29 cellular contexts compared by ENCODE assay signal in genomic region chr9:3516667-3517330, GRCh38. TPM values are rescaled to one million over a fixed set of nuclear protein-coding genes. Genes with fewer than 3 reads are reported as not detected.
DNase-seq lines count a peak whose midpoint lies in the region; ATAC-seq, FAIRE-seq and TF ChIP-seq lines count a peak whose summit lies in the region.
"Had no signal": no experiment of that assay in that cellular context is flagged by ENCODE, and none has a peak within 500 bp of the region (broad histone marks: within the 10 kb centered on the region; RNA-seq: fewer than 3 reads in every experiment).

No MANE protein-coding gene starts in this region.

- no peaks in the 10 kb centered on the region for H3K27me3 ChIP-seq in GM12878 (replicated peaks in 1 of 2; ENCODE audit: control insufficient read depth in 2 of 2, insufficient read depth in 2 of 2, low read length in 1 of 2)
- H3K27me3 ChIP-seq: ovary, right lobe of liver had no signal

- no peak overlapping the region for H2AFZ ChIP-seq in GM12878 (ENCODE audit: control insufficient read depth, low read depth, low read length)

- WGBS in GM12878 (ENCODE audit: insufficient coverage, insufficient replicate concordance, low lambda C conversion rate, missing lambda C conversion rate): 98% methylated on average over 4 of the region's 4 CpGs

- CTCF ChIA-PET in HEK293 (lab: Yijun Ruan, JAX): interaction anchor here (1.3 kb wide), 1 partner anchor 48 kb away, joined by 3 read pairs; no protein-coding TSS in a partner anchor
- CTCF ChIA-PET in GM12878 (lab: Yijun Ruan, JAX): interaction anchor here (1.0 to 2.9 kb wide), 5 partner anchors 29 to 76 kb away, joined by 3 to 7 read pairs (median 5); no protein-coding TSS in a partner anchor

- H3K36me3 ChIP-seq in HEK293 (ENCODE audit: control insufficient read depth in 2 of 2, insufficient read depth in 1 of 2, low read length in 2 of 2): no peaks in the 10 kb centered on the region
- 0 out of 4 replicates have a peak, but pooled peaks cover 0 to 5% of the 10 kb centered on the region in 2 experiments for H3K36me3 ChIP-seq in GM12878 (ENCODE audit: control insufficient read depth in 2 of 2, insufficient read depth in 2 of 2, low read length in 1 of 2)
- H3K36me3 ChIP-seq: ovary, right lobe of liver had no signal

- H3K4me3 ChIP-seq in HEK293 (ENCODE audit: low read depth, low read length): no peak overlapping the region
- no peak overlapping the region for H3K4me3 ChIP-seq in GM12878
- H3K4me3 ChIP-seq: K562, ovary, right lobe of liver had no signal

- POLR2A ChIA-PET in HEK293 (lab: Yijun Ruan, JAX) (interaction anchor here (1.5 kb wide), 1 partner anchor 9 kb away, joined by 5 read pairs; the partner anchor contains the start of gene RFX3), GM12878 (lab: Charles Lee) (interaction anchor here (0.6 to 2.6 kb wide), 7 partner anchors 8 to 41 kb away, joined by 3 to 8 read pairs (median 5); partner anchors contain the start of gene RFX3)

- BruUV-seq in GM12878 (replicated peaks; lab: Mats Ljungman, UMichigan): no TSS peak

- peak overlapping the region; percentile 24 for H3K27ac Mint-ChIP-seq in memory B cell
- no peak overlapping the region for H3K27ac Mint-ChIP-seq in activated T-helper 2 cell treated with anti-CD3 and anti-CD28 coated beads, Interferon-gamma antibody, Interleukin-2, Interleukin-4, amounts not matched to agents 10 μg/mL and 5 μg/mL and 100 μg/mL, durations not matched to agents 14 hours and 24 hours and 36 hours
- H3K27ac Mint-ChIP-seq: CD14-positive monocyte, immature natural killer cell, T-helper 17 cell had no signal

- H3K4me1 Mint-ChIP-seq in memory B cell: peaks cover 15% of the 10 kb centered on the region
- H3K4me1 Mint-ChIP-seq in activated T-helper 2 cell treated with anti-CD3 and anti-CD28 coated beads, Interferon-gamma antibody, Interleukin-2, Interleukin-4, amounts not matched to agents 10 μg/mL and 5 μg/mL and 100 μg/mL, durations not matched to agents 14 hours and 24 hours and 36 hours (ENCODE audit: low read depth): peaks cover 12% of the 10 kb centered on the region

- no peak for TF ChIP-seq EP300 in GM12878 (IDR thresholded peaks at IDR 0.05; ENCODE audit: borderline replicate concordance in 1 of 2, control insufficient read depth in 1 of 2, low read depth in 2 of 2, low read length in 2 of 2)

- H3K4me3 Mint-ChIP-seq in memory B cell: no peak overlapping the region
- no peak overlapping the region for H3K4me3 Mint-ChIP-seq in activated T-helper 2 cell treated with anti-CD3 and anti-CD28 coated beads, Interferon-gamma antibody, Interleukin-2, Interleukin-4, amounts not matched to agents 10 μg/mL and 5 μg/mL and 100 μg/mL, durations not matched to agents 14 hours and 24 hours and 36 hours (ENCODE audit: low read depth)
- H3K4me3 Mint-ChIP-seq: CD14-positive monocyte; central memory CD8-positive, alpha-beta T cell; immature natural killer cell; T-helper 17 cell had no signal

- RAD21 ChIA-PET in GM12878 (lab: Charles Lee; ENCODE audit: unreplicated experiment): interaction anchor here (0.7 to 1.3 kb wide), 6 partner anchors 8 to 50 kb away, joined by 3 to 6 read pairs (median 4); no protein-coding TSS in a partner anchor

- H3K27ac ChIP-seq in HEK293 (ENCODE audit: extremely low read depth, low read depth, low read length): 0 out of 2 replicates have a peak overlapping the region, but pooled peaks have one; percentile 6
- H3K27ac ChIP-seq in GM12878 (ENCODE audit: control insufficient read depth, insufficient read depth): no peak overlapping the region
- H3K27ac ChIP-seq: ovary, right lobe of liver had no signal

- TF ChIP-seq RAD21 in GM12878 (IDR thresholded peaks at IDR 0.05; ENCODE audit: insufficient read depth, low read depth, low read length): no peak

- no peak for FAIRE-seq in GM12878 (lab: Jason Lieb, UNC)
- FAIRE-seq: K562, TTC549 had no signal

- H4K20me1 ChIP-seq in GM12878 (ENCODE audit: control insufficient read depth, insufficient read depth): no peaks in the 10 kb centered on the region

- no peak overlapping the region for H3K4me2 ChIP-seq in GM12878 (ENCODE audit: control insufficient read depth, insufficient read depth)

- no peaks in the 10 kb centered on the region for H3K9me3 Mint-ChIP-seq in memory B cell
- H3K9me3 Mint-ChIP-seq in activated T-helper 2 cell treated with anti-CD3 and anti-CD28 coated beads, Interferon-gamma antibody, Interleukin-2, Interleukin-4, amounts not matched to agents 10 μg/mL and 5 μg/mL and 100 μg/mL, durations not matched to agents 14 hours and 24 hours and 36 hours: no peaks in the 10 kb centered on the region
- H3K9me3 Mint-ChIP-seq: CD14-positive monocyte; central memory CD8-positive, alpha-beta T cell; immature natural killer cell had no signal

- TF ChIP-seq POLR2A in GM12878 (IDR thresholded peaks at IDR 0.05; ENCODE audit: low read depth, low read length): no peak

- in situ Hi-C loops in GM12878 (cut with MboI): no loop called here

- H3K79me2 ChIP-seq in GM12878 (ENCODE audit: control insufficient read depth, insufficient read depth, low read length): peaks cover 59% of the 10 kb centered on the region

- SMC1A ChIA-PET in GM12878 (lab: Charles Lee; ENCODE audit: uncharacterized antibody, unreplicated experiment): interaction anchor here (0.8 to 5.9 kb wide), 8 partner anchors 9 to 53 kb away, joined by 3 to 43 read pairs (median 6); no protein-coding TSS in a partner anchor

- no peaks in the 10 kb centered on the region for H3K9me3 ChIP-seq in HEK293 (ENCODE audit: control insufficient read depth, insufficient read depth, low read depth, low read length)
- no peaks in the 10 kb centered on the region; the same call in 1 of the 3 replicates for H3K9me3 ChIP-seq in GM12878 (replicated peaks; ENCODE audit: control insufficient read depth, insufficient read depth, low read length)
- H3K9me3 ChIP-seq: ovary, right lobe of liver had no signal

- H3K4me1 ChIP-seq in HEK293 (ENCODE audit: control insufficient read depth, insufficient read depth, low read length): peaks cover 5% of the 10 kb centered on the region
- H3K4me1 ChIP-seq in GM12878 (ENCODE audit: control insufficient read depth, insufficient read depth, low read length): peaks cover under 1% of the 10 kb centered on the region; the same call in 1 of the 2 replicates
- H3K4me1 ChIP-seq: right lobe of liver had no signal

- no peak for DNase-seq in GM12878 (ENCODE audit: low read depth, low spot score)
- DNase-seq in memory B cell (ENCODE audit: low spot score in 2 of 2): no peak
- peak; percentile 10 for DNase-seq in superior temporal gyrus (ENCODE audit: extremely low spot score)
- no peak for DNase-seq in DMS79 (lab: John Stamatoyannopoulos, UW)
- no peak for DNase-seq in activated T-helper 2 cell treated with anti-CD3 and anti-CD28 coated beads, Interferon-gamma antibody, Interleukin-2, Interleukin-4, amounts not matched to agents 10 μg/mL and 5 μg/mL and 100 μg/mL, durations not matched to agents 14 hours and 24 hours and 36 hours (ENCODE audit: low spot score)
- DNase-seq in NCI-H526 (lab: John Stamatoyannopoulos, UW): no peak
- DNase-seq: activated CD4-positive, alpha-beta T cell treated with anti-CD3 and anti-CD28 coated beads, Interleukin-2, amount 50 U/mL, for 48 hours; activated naive CD4-positive, alpha-beta T cell; activated T-cell treated with anti-CD3 and anti-CD28 coated beads, Interleukin-2, amount 50 U/mL, for 48 hours; H7; immature natural killer cell; left colon; NCI-H1092 treated with DMSO at 0.1 percent for 48 hours; NCI-H1694 treated with DMSO at 0.1 percent for 48 hours; NCI-H2171; NCI-H526 treated with DMSO at 0.1 percent for 48 hours; ovary; right lobe of liver; stimulated activated CD4-positive, alpha-beta T cell treated with anti-CD3 and anti-CD28 coated beads, Interleukin-4, amount 100 ng/mL, for 4 hours; T-helper 17 cell; trophoblast cell had no signal

- H3K36me3 Mint-ChIP-seq in memory B cell: peaks cover 6% of the 10 kb centered on the region
- peaks cover 7% of the 10 kb centered on the region for H3K36me3 Mint-ChIP-seq in activated T-helper 2 cell treated with anti-CD3 and anti-CD28 coated beads, Interferon-gamma antibody, Interleukin-2, Interleukin-4, amounts not matched to agents 10 μg/mL and 5 μg/mL and 100 μg/mL, durations not matched to agents 14 hours and 24 hours and 36 hours (ENCODE audit: low read depth)
- H3K36me3 Mint-ChIP-seq: CD14-positive monocyte, immature natural killer cell had no signal

- no peaks in the 10 kb centered on the region for H3K27me3 Mint-ChIP-seq in memory B cell
- H3K27me3 Mint-ChIP-seq in activated T-helper 2 cell treated with anti-CD3 and anti-CD28 coated beads, Interferon-gamma antibody, Interleukin-2, Interleukin-4, amounts not matched to agents 10 μg/mL and 5 μg/mL and 100 μg/mL, durations not matched to agents 14 hours and 24 hours and 36 hours (ENCODE audit: low read depth): no peaks in the 10 kb centered on the region
- H3K27me3 Mint-ChIP-seq: central memory CD8-positive, alpha-beta T cell; T-helper 17 cell had no signal

- ATAC-seq in GM12878 (peak; percentile 5; the same call in 2 of the 3 replicates), memory B cell (ENCODE audit: low read depth) (no peak)
- ATAC-seq: activated CD4-positive, CD25-positive, alpha-beta regulatory T cell treated with anti-CD3 and anti-CD28 coated beads, Interleukin-2, amount 50 U/mL, for 24 hours; K562; right lobe of liver; Right ventricle myocardium inferior; SK-N-SH treated with all-trans-retinoic acid at 6 μM for 48 hours; T-helper 17 cell had no signal

- no peak overlapping the region for H3K9ac ChIP-seq in GM12878 (ENCODE audit: control insufficient read depth, insufficient read depth, low read length)

- TF ChIP-seq CTCF in HEK293 (tag by site-specific recombination; IDR thresholded peaks at IDR 0.05): no peak
- no peak for TF ChIP-seq CTCF in GM12878 (IDR thresholded peaks at IDR 0.05 in 2 of 3, conservative IDR thresholded peaks at IDR 0.05 in 1 of 3; ENCODE audit: control insufficient read depth in 2 of 3, extremely low read depth in 1 of 3, insufficient read depth in 1 of 3, low read depth in 3 of 3, low read length in 3 of 3)

- intact Hi-C loops in GM12878 (cut with micrococcal nuclease; ENCODE audit: unreplicated experiment): no loop called here
- intact Hi-C loops in activated T-helper 2 cell treated with anti-CD3 and anti-CD28 coated beads, Interferon-gamma antibody, Interleukin-2, Interleukin-4, amounts not matched to agents 10 μg/mL and 5 μg/mL and 100 μg/mL, durations not matched to agents 14 hours and 24 hours and 36 hours (cut with micrococcal nuclease): no loop called here

RNA-seq across cellular contexts. Expression of gene RFX3, which starts 9.0 kb away (rescaled TPM):
- total RNA-seq in GM12878 (2013; cell fraction: nucleolus; rRNA removed): 84.6 and 85.6 TPM in 2 replicates
- 3.6 and 4.7 TPM in 2 replicates for total RNA-seq in GM12878 (2014; rRNA removed)
- 6.3 and 6.6 TPM in 2 replicates for total RNA-seq in GM12878 (2014; rRNA removed; fragmentation: Illumina TruSeq; extraction: Trizol)
- total RNA-seq in GM12878 (2021): 11.9 and 14.8 TPM in 2 replicates
- 3.3 TPM for polyA plus RNA-seq in GM12878 (2011; ENCODE audit: low read depth)
- 26.4 and 26.8 TPM in 2 replicates for polyA plus RNA-seq in GM12878 (2011; rRNA removed)
- polyA plus RNA-seq in GM12878 (2011; cell fraction: cytosol; rRNA removed): 13.0 and 16.8 TPM in 2 replicates
- 40.3 and 51.1 TPM in 2 replicates for polyA plus RNA-seq in GM12878 (2011; cell fraction: nucleus; rRNA removed)
- 4.3 and 5.8 TPM in 2 replicates for polyA plus RNA-seq in GM12878 (2012)
- 4.8 and 5.6 TPM in 2 replicates for polyA plus RNA-seq in GM12878 (2014; fragmentation: Illumina TruSeq; extraction: Trizol)
- 1 to 10 TPM; 1.2 to 1.8 TPM for polyA plus RNA-seq in GM12878 (2014; fragmentation: Nextera tagmentation; extraction: Ambion mirVana)
- polyA plus RNA-seq in GM12878 (2014; rRNA removed): 3.2 and 8.2 TPM in 2 replicates
- 1 to 10 TPM; 7.1 to 8.4 TPM for polyA plus RNA-seq in GM12878 (2016; fragmentation: Nextera tagmentation; extraction: Ambion mirVana)
- polyA minus RNA-seq in GM12878 (2011; rRNA and poly(A)+ RNA removed): 208 and 264 TPM in 2 replicates
- polyA minus RNA-seq in GM12878 (2011; cell fraction: cytosol; rRNA and poly(A)+ RNA removed): 25.1 and 33.7 TPM in 2 replicates
- polyA minus RNA-seq in GM12878 (2011; cell fraction: nucleus; rRNA and poly(A)+ RNA removed): 103 and 216 TPM in 2 replicates
- total RNA-seq in activated T-helper 2 cell treated with anti-CD3 and anti-CD28 coated beads, Interferon-gamma antibody, Interleukin-2, Interleukin-4, amounts not matched to agents 10 μg/mL and 5 μg/mL and 100 μg/mL, durations not matched to agents 14 hours and 24 hours and 36 hours: 11.3 and 11.9 TPM in 2 replicates
